8 cellular contexts compared by ENCODE assay signal in genomic region chr13:114118763-114119123, GRCh38. TPM values are rescaled to one million over a fixed set of nuclear protein-coding genes. Genes with fewer than 3 reads are reported as not detected.
DNase-seq lines count a peak whose midpoint lies in the region; ATAC-seq lines count a peak whose summit lies in the region.

No MANE protein-coding gene starts in this region.

- intact Hi-C loops in dendritic cell treated with granulocyte-macrophage colony-stimulating factor and Interleukin-4, amounts not matched to agents 40 ng/mL and 50 ng/mL, for 4 days (cut with micrococcal nuclease), result loop anchor here (5.0 kb wide), 2 partner anchors 56 to 104 kb away; no protein-coding TSS in a partner anchor
- intact Hi-C loops in aorta (cut with DNase I), result no loop called here

- H3K4me1 ChIP-seq in mesendoderm (ENCODE audit: control insufficient read depth, low read depth, low read length) (peaks cover 4% of the 10 kb centered on the region), aorta (ENCODE audit: control insufficient read depth in 1 of 2, insufficient read depth in 2 of 2, low read length in 2 of 2) (no peaks in the 10 kb centered on the region)

- H3K4me3 Mint-ChIP-seq in activated naive CD4-positive, alpha-beta T cell treated with anti-CD3 and anti-CD28 coated beads, Interleukin-2, amount 10 ng/mL, durations not matched to agents 7 days and 5 days, result peak overlapping the region; percentile 45
- H3K4me3 Mint-ChIP-seq in dendritic cell treated with granulocyte-macrophage colony-stimulating factor and Interleukin-4, amounts not matched to agents 40 ng/mL and 50 ng/mL, for 4 days, result no peak overlapping the region

- H2BK15ac ChIP-seq in mesendoderm (replicated peaks; ENCODE audit: low read depth), result no peak overlapping the region

- no peaks in the 10 kb centered on the region for H3K9me3 Mint-ChIP-seq in activated naive CD4-positive, alpha-beta T cell treated with anti-CD3 and anti-CD28 coated beads, Interleukin-2, amount 10 ng/mL, durations not matched to agents 7 days and 5 days
- H3K9me3 Mint-ChIP-seq in dendritic cell treated with granulocyte-macrophage colony-stimulating factor and Interleukin-4, amounts not matched to agents 40 ng/mL and 50 ng/mL, for 4 days, result no peaks in the 10 kb centered on the region

- no CpG with 5 or more reads among the region's 6 CpGs for WGBS in mesendoderm (ENCODE audit: extremely low coverage, insufficient coverage, low lambda C conversion rate)
- WGBS in aorta, 2 donors, result 1 to 4% methylated on average over 6 of the region's 6 CpGs

- no peak overlapping the region for H4K8ac ChIP-seq in mesendoderm (ENCODE audit: low read depth, low read length)

- peaks cover 17% of the 10 kb centered on the region for H3K79me2 ChIP-seq in mesendoderm (ENCODE audit: control insufficient read depth, insufficient read depth, low read length)

- no peaks in the 10 kb centered on the region for H3K9me3 ChIP-seq in aorta (ENCODE audit: control insufficient read depth, low read length)

- peak overlapping the region; percentile 66 for H3K18ac ChIP-seq in mesendoderm (ENCODE audit: low read length)

- CTCF ChIA-PET in activated naive CD4-positive, alpha-beta T cell treated with anti-CD3 and anti-CD28 coated beads, Interleukin-2, amount 10 ng/mL, durations not matched to agents 7 days and 5 days (lab: Charles Lee), result no interaction called here

- no peaks in the 10 kb centered on the region for H3K27me3 ChIP-seq in mesendoderm (ENCODE audit: insufficient read depth, low read length, poor library complexity)
- H3K27me3 ChIP-seq in aorta (ENCODE audit: control insufficient read depth in 1 of 2, insufficient read depth in 2 of 2, low read length in 1 of 2), result no peaks in the 10 kb centered on the region

- H3K36me3 ChIP-seq in mesendoderm (ENCODE audit: control insufficient read depth, insufficient read depth, low read length) (no peaks in the 10 kb centered on the region), aorta (ENCODE audit: control insufficient read depth in 1 of 2, insufficient read depth in 2 of 2, low read length in 1 of 2) (no peaks in the 10 kb centered on the region)

- peaks cover 16% of the 10 kb centered on the region for H3K79me1 ChIP-seq in mesendoderm (ENCODE audit: low read length)

- DNase-seq in activated naive CD4-positive, alpha-beta T cell treated with anti-CD3 and anti-CD28 coated beads, Interleukin-2, amount 10 ng/mL, durations not matched to agents 7 days and 5 days, result no peak
- no peak for DNase-seq in activated naive CD4-positive, alpha-beta T cell (lab: John Stamatoyannopoulos, UW)
- DNase-seq in mesendoderm, result no peak
- DNase-seq in aorta, result peak; percentile 49 to 67
- no peak for DNase-seq in SW 1271 (lab: John Stamatoyannopoulos, UW)

- H3K4ac ChIP-seq in mesendoderm (ENCODE audit: low read depth, low read length), result peak overlapping the region; percentile 72

- H2AK5ac ChIP-seq in mesendoderm (ENCODE audit: low read length), result peak overlapping the region; percentile 27

- H3K4me2 ChIP-seq in mesendoderm (ENCODE audit: low read length), result no peak overlapping the region

- peak; percentile 40 for ATAC-seq in aorta (ENCODE audit: low FRiP score)
- no peak for ATAC-seq in HG02798 (IDR thresholded peaks at IDR 0.05; ENCODE audit: poor library complexity, unreplicated experiment)
- no peak for ATAC-seq in GM18519 (IDR thresholded peaks at IDR 0.05; ENCODE audit: low FRiP score, unreplicated experiment)

- H3K23ac ChIP-seq in mesendoderm (ENCODE audit: low read length), result no peak overlapping the region

- peak overlapping the region; percentile 30 for H3K9ac ChIP-seq in mesendoderm (ENCODE audit: low read length)

- H3K4me3 ChIP-seq in mesendoderm (ENCODE audit: low read length) (no peak overlapping the region), aorta (ENCODE audit: low read length in 2 of 2) (no peak overlapping the region)

- no peak overlapping the region for H4K5ac ChIP-seq in mesendoderm (ENCODE audit: low read length)

- H3K27me3 Mint-ChIP-seq in activated naive CD4-positive, alpha-beta T cell treated with anti-CD3 and anti-CD28 coated beads, Interleukin-2, amount 10 ng/mL, durations not matched to agents 7 days and 5 days, result no peaks in the 10 kb centered on the region
- H3K27me3 Mint-ChIP-seq in dendritic cell treated with granulocyte-macrophage colony-stimulating factor and Interleukin-4, amounts not matched to agents 40 ng/mL and 50 ng/mL, for 4 days, result no peaks in the 10 kb centered on the region

- peak overlapping the region; percentile 52 for H2BK5ac ChIP-seq in mesendoderm (ENCODE audit: low read length)

- H3K36me3 Mint-ChIP-seq in activated naive CD4-positive, alpha-beta T cell treated with anti-CD3 and anti-CD28 coated beads, Interleukin-2, amount 10 ng/mL, durations not matched to agents 7 days and 5 days, result peaks cover 59% of the 10 kb centered on the region
- peaks cover 19% of the 10 kb centered on the region for H3K36me3 Mint-ChIP-seq in dendritic cell treated with granulocyte-macrophage colony-stimulating factor and Interleukin-4, amounts not matched to agents 40 ng/mL and 50 ng/mL, for 4 days (ENCODE audit: low read depth)

- no peak overlapping the region for H2BK120ac ChIP-seq in mesendoderm (ENCODE audit: low read depth, low read length)

- peaks cover 73% of the 10 kb centered on the region for H3K4me1 Mint-ChIP-seq in activated naive CD4-positive, alpha-beta T cell treated with anti-CD3 and anti-CD28 coated beads, Interleukin-2, amount 10 ng/mL, durations not matched to agents 7 days and 5 days
- H3K4me1 Mint-ChIP-seq in dendritic cell treated with granulocyte-macrophage colony-stimulating factor and Interleukin-4, amounts not matched to agents 40 ng/mL and 50 ng/mL, for 4 days (ENCODE audit: low read depth), result peaks cover 76% of the 10 kb centered on the region

- H3K27ac ChIP-seq in mesendoderm (ENCODE audit: low read depth, low read length) (peak overlapping the region; percentile 88), aorta (ENCODE audit: low read depth in 1 of 2, low read length in 2 of 2) (peak overlapping the region; percentile 66 to 71)

- H3K56ac ChIP-seq in mesendoderm (ENCODE audit: low read length), result peak overlapping the region; percentile 76

- peak overlapping the region; percentile 80 for H3K27ac Mint-ChIP-seq in activated naive CD4-positive, alpha-beta T cell treated with anti-CD3 and anti-CD28 coated beads, Interleukin-2, amount 10 ng/mL, durations not matched to agents 7 days and 5 days
- H3K27ac Mint-ChIP-seq in dendritic cell treated with granulocyte-macrophage colony-stimulating factor and Interleukin-4, amounts not matched to agents 40 ng/mL and 50 ng/mL, for 4 days, result peak overlapping the region; percentile 74

RNA-seq across cellular contexts. Expression of gene RASA3, which starts 13.7 kb away (rescaled TPM):
- polyA plus RNA-seq in mesendoderm (2013, experiment 1 of 2), result 11.0 TPM
- 11.3 TPM for polyA plus RNA-seq in mesendoderm (2013, experiment 2 of 2)
- total RNA-seq in aorta, result 10 to 100 TPM; 34.8 to 42.3 TPM
- 10 to 100 TPM in 1 of 2 donors, 1 to 10 TPM in 1; 8.1 to 23.0 TPM for polyA plus RNA-seq in aorta

Comparison
In these comparisons a context has a peak if more than half of its experiments do, and no peak if none do; other contexts are left out.
1. DNase-seq: peak in aorta (2 of 2); none in activated naive CD4-positive, alpha-beta T cell treated with anti-CD3 and anti-CD28 coated beads, Interleukin-2, amount 10 ng/mL, durations not matched to agents 7 days and 5 days (single experiment), activated naive CD4-positive, alpha-beta T cell (0 of 4), mesendoderm (single experiment) and SW 1271 (0 of 2).